In genomic region chr1:190169311-190170067, GRCh38 we compare ENCODE assay signal across 17 cellular contexts.
DNase-seq lines count a peak whose midpoint lies in the region; ATAC-seq and TF ChIP-seq lines count a peak whose summit lies in the region.
"Had no signal": no experiment of that assay in that cellular context is flagged by ENCODE, and none has a peak within 500 bp of the region (broad histone marks: within the 10 kb centered on the region; RNA-seq: fewer than 3 reads in every experiment).

No MANE protein-coding gene starts in this region.

- DNase-seq in Daoy (ENCODE audit: low read depth) (peak; percentile 7), NCI-H69 (lab: John Stamatoyannopoulos, UW) (peak; percentile 30), choroid plexus epithelial cell (ENCODE audit: low read depth) (peak; percentile 86), non-pigmented ciliary epithelial cell (ENCODE audit: low read depth) (peak; percentile 82), GM20000 (ENCODE audit: low spot score) (no peak)
- no peak for DNase-seq in activated T-cell treated with anti-CD3 and anti-CD28 coated beads, Interleukin-2, amount 50 U/mL, for 1 hour
- DNase-seq: activated CD8-positive, alpha-beta T cell treated with anti-CD3 and anti-CD28 coated beads, Interleukin-2, amount 10 ng/mL, durations not matched to agents 7 days and 5 days; activated effector memory CD4-positive, alpha-beta T cell treated with Interleukin-2 at 50 U/mL for 16 hours; effector memory CD4-positive, alpha-beta T cell; glutamatergic neuron; KG1; NCI-H1436; NCI-H774; upper lobe of right lung had no signal

- TF ChIP-seq CTCF in choroid plexus epithelial cell (conservative IDR thresholded peaks at IDR 0.05; ENCODE audit: low read depth, low read length): no peak
- no peak for TF ChIP-seq CTCF in GM20000 (IDR thresholded peaks at IDR 0.05; ENCODE audit: extremely low read depth, missing control alignments)

- ATAC-seq in HG03159 (IDR thresholded peaks at IDR 0.05; ENCODE audit: unreplicated experiment): no peak
- no peak for ATAC-seq in HG03354 (IDR thresholded peaks at IDR 0.05; ENCODE audit: poor library complexity, severe bottlenecking, unreplicated experiment)
- ATAC-seq: activated CD8-positive, alpha-beta T cell treated with anti-CD3 and anti-CD28 coated beads, Interleukin-2, amount 10 ng/mL, durations not matched to agents 7 days and 5 days; upper lobe of right lung had no signal

- no peak overlapping the region for H3K4me3 ChIP-seq in choroid plexus epithelial cell (ENCODE audit: low read depth, low read length)
- H3K4me3 ChIP-seq: BLaER1, upper lobe of right lung had no signal

Comparison
In these comparisons a context has a peak if more than half of its experiments do, and no peak if none do; other contexts are left out.
1. DNase-seq: peak in Daoy (single experiment), NCI-H69 (single experiment), choroid plexus epithelial cell (single experiment) and non-pigmented ciliary epithelial cell (single experiment); none in GM20000 (single experiment) and activated T-cell treated with anti-CD3 and anti-CD28 coated beads, Interleukin-2, amount 50 U/mL, for 1 hour (single experiment).